In the genomic region with DNA sequence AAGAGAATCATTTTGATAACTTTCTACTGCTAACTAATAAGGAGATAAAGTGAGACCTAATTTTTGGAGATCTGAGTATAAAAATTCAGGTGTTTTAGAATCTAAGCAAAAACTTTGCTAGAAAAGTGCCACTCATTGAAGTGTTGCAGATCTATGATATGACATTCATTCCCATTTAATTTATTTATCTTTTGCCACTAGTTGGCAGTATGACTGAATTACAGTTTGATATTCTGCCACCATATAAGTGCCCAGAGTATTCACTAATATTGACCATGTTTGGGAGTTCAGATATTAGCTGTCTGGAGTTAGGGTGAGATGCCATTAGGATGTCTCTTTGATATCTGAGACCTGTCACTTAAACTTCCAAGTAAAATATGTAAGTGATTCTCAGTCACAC, we compare ENCODE assay signal across 12 cellular contexts.
DNase-seq lines count a peak whose midpoint lies in the region; ATAC-seq and TF ChIP-seq lines count a peak whose summit lies in the region.
"Had no signal": no experiment of that assay in that cellular context is flagged by ENCODE, and none has a peak within 500 bp of the region (broad histone marks: within the 10 kb centered on the region; RNA-seq: fewer than 3 reads in every experiment).

No MANE protein-coding gene starts in this region.

- H3K4me3 Mint-ChIP-seq in endothelial cell (ENCODE audit: unreplicated experiment) = no peak overlapping the region
- H3K4me3 Mint-ChIP-seq: activated CD8-positive, alpha-beta memory T cell treated with anti-CD3 and anti-CD28 coated beads, Interleukin-2, amount 10 ng/mL, durations not matched to agents 7 days and 5 days had no signal

- no peak overlapping the region for H2AFZ ChIP-seq in OCI-LY3 (ENCODE audit: low read depth, low read length)

- H3K4me2 ChIP-seq in OCI-LY3 (ENCODE audit: low read length) = no peak overlapping the region

- H3K27me3 ChIP-seq in GM06990 (replicated peaks; ENCODE audit: control insufficient read depth, insufficient read depth, low read length) (no peaks in the 10 kb centered on the region), OCI-LY3 (ENCODE audit: low read depth, low read length) (no peaks in the 10 kb centered on the region)
- H3K27me3 ChIP-seq: testis had no signal

- no peaks in the 10 kb centered on the region for H3K4me1 Mint-ChIP-seq in endothelial cell (ENCODE audit: unreplicated experiment)
- H3K4me1 Mint-ChIP-seq: activated CD8-positive, alpha-beta memory T cell treated with anti-CD3 and anti-CD28 coated beads, Interleukin-2, amount 10 ng/mL, durations not matched to agents 7 days and 5 days had no signal

- TF ChIP-seq CTCF in 22Rv1 (IDR thresholded peaks at IDR 0.05) (peak; percentile 75), GM06990 (IDR thresholded peaks at IDR 0.05; ENCODE audit: insufficient read depth, low read length, poor library complexity, severe bottlenecking) (peak; percentile 27), OCI-LY3 (IDR thresholded peaks at IDR 0.05; ENCODE audit: low read depth, low read length) (peak; percentile 56), endothelial cell (IDR thresholded peaks at IDR 0.05; ENCODE audit: unreplicated experiment) (peak; percentile 19)

- no peaks in the 10 kb centered on the region for H3K36me3 ChIP-seq in GM06990 (ENCODE audit: control insufficient read depth, insufficient read depth, low read length)
- H3K36me3 ChIP-seq in OCI-LY3 (replicated peaks; ENCODE audit: low read depth, low read length) = no peaks in the 10 kb centered on the region

- no peak overlapping the region for H3K9ac ChIP-seq in OCI-LY3 (ENCODE audit: low read length)

- peaks cover 11% of the 10 kb centered on the region for H3K36me3 Mint-ChIP-seq in endothelial cell (ENCODE audit: low read depth, unreplicated experiment)
- H3K36me3 Mint-ChIP-seq: activated CD8-positive, alpha-beta memory T cell treated with anti-CD3 and anti-CD28 coated beads, Interleukin-2, amount 10 ng/mL, durations not matched to agents 7 days and 5 days had no signal

- H3K4me3 ChIP-seq in GM06990 (replicated peaks; ENCODE audit: low read depth, low read length) = no peak overlapping the region
- no peak overlapping the region for H3K4me3 ChIP-seq in OCI-LY3 (ENCODE audit: low read length)
- H3K4me3 ChIP-seq: testis had no signal

- H3K9me3 ChIP-seq in OCI-LY3 (ENCODE audit: insufficient read depth, low read length) = no peaks in the 10 kb centered on the region
- H3K9me3 ChIP-seq: testis had no signal

- peaks cover 2% of the 10 kb centered on the region for H3K27me3 Mint-ChIP-seq in endothelial cell (ENCODE audit: unreplicated experiment)
- H3K27me3 Mint-ChIP-seq: activated CD8-positive, alpha-beta memory T cell treated with anti-CD3 and anti-CD28 coated beads, Interleukin-2, amount 10 ng/mL, durations not matched to agents 7 days and 5 days had no signal

- no peaks in the 10 kb centered on the region for H3K79me2 ChIP-seq in OCI-LY3 (ENCODE audit: low read length)

- DNase-seq in GM06990 (ENCODE audit: extremely low read depth, insufficient read length) (no peak), endothelial cell (ENCODE audit: low spot score) (no peak), NOMO-1 treated with dmso at 0.1 percent for 144 hours (lab: John Stamatoyannopoulos, UW; ENCODE audit: unreplicated experiment) (no peak), COR-L47 (lab: John Stamatoyannopoulos, UW) (no peak)
- DNase-seq in stimulated activated CD4-positive, alpha-beta T cell treated with anti-CD3 and anti-CD28 coated beads, Interleukin-4, amount 100 ng/mL, for 24 hours = no peak
- DNase-seq: activated CD8-positive, alpha-beta memory T cell treated with anti-CD3 and anti-CD28 coated beads, Interleukin-2, amount 10 ng/mL, durations not matched to agents 7 days and 5 days; activated naive CD4-positive, alpha-beta T cell; islet precursor cell; testis had no signal

- H3K9me3 Mint-ChIP-seq in endothelial cell (ENCODE audit: unreplicated experiment) = no peaks in the 10 kb centered on the region

- H3K27ac Mint-ChIP-seq in endothelial cell (ENCODE audit: unreplicated experiment) = no peak overlapping the region
- H3K27ac Mint-ChIP-seq: activated CD8-positive, alpha-beta memory T cell treated with anti-CD3 and anti-CD28 coated beads, Interleukin-2, amount 10 ng/mL, durations not matched to agents 7 days and 5 days had no signal

- ATAC-seq in HG02973 (IDR thresholded peaks at IDR 0.05; ENCODE audit: unreplicated experiment) = no peak
- ATAC-seq: activated CD8-positive, alpha-beta memory T cell treated with anti-CD3 and anti-CD28 coated beads, Interleukin-2, amount 10 ng/mL, durations not matched to agents 7 days and 5 days had no signal

- no peaks in the 10 kb centered on the region for H3K4me1 ChIP-seq in OCI-LY3 (ENCODE audit: low read length)
- H3K4me1 ChIP-seq: testis had no signal

- H4K20me1 ChIP-seq in OCI-LY3 (ENCODE audit: insufficient read depth, low read length) = no peaks in the 10 kb centered on the region

- H3K27ac ChIP-seq in 22Rv1 = no peak overlapping the region
- no peak overlapping the region for H3K27ac ChIP-seq in OCI-LY3 (ENCODE audit: low read length)
- H3K27ac ChIP-seq: testis had no signal

Comparison
In these comparisons a context has a peak if more than half of its experiments do, and no peak if none do; other contexts are left out.
1. CTCF ChIP-seq: peak in every context shown above with its lines; median percentile 75 in 22Rv1; 56 in OCI-LY3; 27 in GM06990; 19 in endothelial cell.